8 cellular contexts compared by ENCODE assay signal in the genomic region with DNA sequence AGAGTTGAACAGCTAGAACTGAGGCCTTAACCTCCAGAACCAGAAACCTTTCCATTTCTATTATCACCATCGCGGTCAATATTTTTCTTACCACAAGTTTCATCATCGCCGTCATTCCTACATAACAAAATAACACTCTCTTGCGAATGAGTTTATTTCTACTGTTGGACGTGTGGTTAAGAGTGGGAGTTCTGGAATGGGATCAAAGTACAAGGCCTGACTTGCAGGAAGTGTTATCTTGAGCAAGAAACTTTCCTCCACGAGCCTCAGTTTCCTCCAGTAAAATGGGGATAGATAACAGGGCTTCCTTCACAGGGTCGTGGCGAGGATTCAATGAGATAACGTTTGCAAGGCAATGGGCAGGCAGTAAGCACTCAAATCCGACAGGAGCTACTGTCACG. TPM values are rescaled to one million over a fixed set of nuclear protein-coding genes. Genes with fewer than 3 reads are reported as not detected.
A peak's percentile ranks its signal among the peaks of the same experiment; 100 is the strongest.
DNase-seq lines count a peak whose midpoint lies in the region; ATAC-seq and TF ChIP-seq lines count a peak whose summit lies in the region.

No MANE protein-coding gene starts in this region.

- no peaks in the 10 kb centered on the region for H3K9me3 Mint-ChIP-seq in T-cell

- RAD21 ChIA-PET in HCT116 (lab: Charles Lee; ENCODE audit: low non-redundant PET in 1 of 2, low total read pairs in 2 of 2, uncharacterized antibody in 2 of 2, unreplicated experiment in 2 of 2) = no interaction called here

- H3K27me3 Mint-ChIP-seq in T-cell = no peaks in the 10 kb centered on the region

- TSS peak; percentile 51 for BruUV-seq in HCT116 (replicated peaks; lab: Mats Ljungman, UMichigan)

- H3K27me3 ChIP-seq in HCT116 (ENCODE audit: insufficient read depth, low read length) (no peaks in the 10 kb centered on the region), gastrocnemius medialis (no peaks in the 10 kb centered on the region)

- DNase-seq in HCT116 (ENCODE audit: low read depth, low spot score) (no peak), T-cell (no peak), fibroblast of the aortic adventitia (ENCODE audit: low read depth) (peak; percentile 76), gastrocnemius medialis (no peak), GM19240 (ENCODE audit: insufficient read length, low spot score) (no peak), GM13976 (ENCODE audit: low spot score) (no peak)

- ATAC-seq in HCT116 (no peak), T-cell (replicated peaks in 1 of 4) (no peak), gastrocnemius medialis (no peak), GM18520 (IDR thresholded peaks at IDR 0.05; ENCODE audit: unreplicated experiment) (no peak), GM21737 (IDR thresholded peaks at IDR 0.05; ENCODE audit: unreplicated experiment) (no peak)

- H3K9me2 ChIP-seq in HCT116 (ENCODE audit: insufficient read depth) = no peaks in the 10 kb centered on the region

- H3K9ac ChIP-seq in HCT116 (ENCODE audit: low read length) = peak overlapping the region; percentile 97

- H3K4me3 ChIP-seq in HCT116 (replicated peaks in 1 of 2; ENCODE audit: low read depth in 1 of 2, low read length in 2 of 2) = peak overlapping the region; percentile 75 to 85
- H3K4me3 ChIP-seq in fibroblast of the aortic adventitia (ENCODE audit: low read depth, low read length) = peak overlapping the region; percentile 99
- H3K4me3 ChIP-seq in gastrocnemius medialis = peak overlapping the region; percentile 90 to 100 (median 94)

- POLR2A ChIA-PET in HCT116 (lab: Charles Lee) (no interaction called here), T-cell (lab: Charles Lee) (interaction anchor here (0.8 to 1.1 kb wide), 1 partner anchor 58 kb away, joined by 4 to 5 read pairs; no protein-coding TSS in a partner anchor)

- no peaks in the 10 kb centered on the region; the same call in 1 of the 2 replicates for H4K20me1 ChIP-seq in HCT116 (ENCODE audit: insufficient read depth)

- intact Hi-C loops in HCT116 (cut with micrococcal nuclease) (loop anchor here (5.0 to 10.0 kb wide), 2 partner anchors 274 to 827 kb away; no protein-coding TSS in a partner anchor), gastrocnemius medialis (cut with DNase I; ENCODE audit: low total_unique reads) (loop anchor here (5.0 kb wide), 3 partner anchors 172 to 492 kb away; a partner anchor contains a TSS)

- CTCF ChIA-PET in HCT116 (lab: Charles Lee) = no interaction called here
- CTCF ChIA-PET in T-cell (lab: Charles Lee) = interaction anchor here (0.5 to 11.9 kb wide), 9 partner anchors 57 to 1871 kb away, joined by 3 to 140 read pairs (median 3); a partner anchor contains a TSS

- H3K4me1 ChIP-seq in HCT116 (ENCODE audit: control insufficient read depth in 1 of 2, insufficient read depth in 2 of 2, low read length in 2 of 2) (peaks cover 20 to 37% of the 10 kb centered on the region in 2 experiments), gastrocnemius medialis (peaks cover 62 to 64% of the 10 kb centered on the region in 2 donors)

- TF ChIP-seq POLR2A in HCT116 (IDR thresholded peaks at IDR 0.05; ENCODE audit: borderline replicate concordance, extremely low read depth, insufficient read depth, insufficient read length) (no peak), gastrocnemius medialis (IDR thresholded peaks at IDR 0.05) (no peak)

- in situ Hi-C loops in gastrocnemius medialis (cut with MboI; ENCODE audit: low sequenced_read_pairs in 4 of 4) = loop anchor here (5.0 to 25.0 kb wide), 5 partner anchors 57 to 534 kb away; a partner anchor contains a TSS
- in situ Hi-C loops in GM13976 (cut with MboI; ENCODE audit: low sequenced_read_pairs, unreplicated experiment) = loop anchor here (10.0 to 25.0 kb wide), 2 partner anchors 244 to 527 kb away; a partner anchor contains a TSS

- TF ChIP-seq RAD21 in HCT116 (IDR thresholded peaks at IDR 0.05; ENCODE audit: low read depth) = no peak

- TF ChIP-seq CTCF in HCT116 (IDR thresholded peaks at IDR 0.05 in 2 of 3, conservative IDR thresholded peaks at IDR 0.05 in 1 of 3; ENCODE audit: borderline replicate concordance in 1 of 3, insufficient read depth in 1 of 3, low read depth in 2 of 3, low read length in 2 of 3) (no peak), fibroblast of the aortic adventitia (IDR thresholded peaks at IDR 0.05; ENCODE audit: insufficient read depth, low read length) (no peak), gastrocnemius medialis (IDR thresholded peaks at IDR 0.05 in 4 of 5, conservative IDR thresholded peaks at IDR 0.05 in 1 of 5) (no peak), GM13976 (IDR thresholded peaks at IDR 0.05; ENCODE audit: borderline replicate concordance, control extremely low read depth, extremely low read depth, insufficient read depth, missing control alignments) (no peak)

- H3K36me3 ChIP-seq in HCT116 (ENCODE audit: control insufficient read depth in 1 of 2, insufficient read depth in 2 of 2, low read length in 2 of 2) (peaks cover 8 to 27% of the 10 kb centered on the region in 2 experiments; a peak in 3 of 4 replicates), gastrocnemius medialis (peaks cover 0 to 19% of the 10 kb centered on the region in 2 donors)

- H3K27ac ChIP-seq in HCT116 (ENCODE audit: low read depth, low read length) (peak overlapping the region; percentile 76), gastrocnemius medialis (peak overlapping the region; percentile 92 to 97 (median 96))

- H3K4me1 Mint-ChIP-seq in T-cell = peaks cover 53 to 75% (median 71%) of the 10 kb centered on the region in 3 donors

- H3K27ac Mint-ChIP-seq in T-cell = peak overlapping the region; percentile 99 to 100

- H3K4me3 Mint-ChIP-seq in T-cell = peak overlapping the region; percentile 98 to 100 (median 100)

- H3K36me3 Mint-ChIP-seq in T-cell = peaks cover 8% of the 10 kb centered on the region

- H3K4me2 ChIP-seq in HCT116 (ENCODE audit: low read length) = peak overlapping the region; percentile 93

- H3K9me3 ChIP-seq in HCT116 (ENCODE audit: control insufficient read depth in 1 of 2, insufficient read depth in 1 of 2, low read depth in 1 of 2, low read length in 2 of 2) (no peaks in the 10 kb centered on the region), gastrocnemius medialis (no peaks in the 10 kb centered on the region)

- H3K79me2 ChIP-seq in HCT116 (ENCODE audit: insufficient read depth, low read length) = peaks cover 80% of the 10 kb centered on the region

- no peak overlapping the region for H2AFZ ChIP-seq in HCT116 (ENCODE audit: low read depth, low read length, poor library complexity, severe bottlenecking)

TF ChIP-seq in HCT116, 20 proteins besides CTCF, POLR2A, EP300 and RAD21 (continues in another document):
- TF ChIP-seq SP1 (IDR thresholded peaks at IDR 0.05; ENCODE audit: low read depth) (no peak), ELF1 (IDR thresholded peaks at IDR 0.05; ENCODE audit: borderline replicate concordance, low read depth) (no peak), FOSL1 (IDR thresholded peaks at IDR 0.05; ENCODE audit: low read depth) (no peak), SIN3A (IDR thresholded peaks at IDR 0.05; ENCODE audit: low read depth) (no peak), JUND (IDR thresholded peaks at IDR 0.05) (no peak), CBX3 (IDR thresholded peaks at IDR 0.05; ENCODE audit: low read depth) (no peak)
- TF ChIP-seq, protein P1, sequence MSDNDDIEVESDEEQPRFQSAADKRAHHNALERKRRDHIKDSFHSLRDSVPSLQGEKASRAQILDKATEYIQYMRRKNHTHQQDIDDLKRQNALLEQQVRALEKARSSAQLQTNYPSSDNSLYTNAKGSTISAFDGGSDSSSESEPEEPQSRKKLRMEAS (IDR thresholded peaks at IDR 0.05) = no peak
- TF ChIP-seq, protein P2, sequence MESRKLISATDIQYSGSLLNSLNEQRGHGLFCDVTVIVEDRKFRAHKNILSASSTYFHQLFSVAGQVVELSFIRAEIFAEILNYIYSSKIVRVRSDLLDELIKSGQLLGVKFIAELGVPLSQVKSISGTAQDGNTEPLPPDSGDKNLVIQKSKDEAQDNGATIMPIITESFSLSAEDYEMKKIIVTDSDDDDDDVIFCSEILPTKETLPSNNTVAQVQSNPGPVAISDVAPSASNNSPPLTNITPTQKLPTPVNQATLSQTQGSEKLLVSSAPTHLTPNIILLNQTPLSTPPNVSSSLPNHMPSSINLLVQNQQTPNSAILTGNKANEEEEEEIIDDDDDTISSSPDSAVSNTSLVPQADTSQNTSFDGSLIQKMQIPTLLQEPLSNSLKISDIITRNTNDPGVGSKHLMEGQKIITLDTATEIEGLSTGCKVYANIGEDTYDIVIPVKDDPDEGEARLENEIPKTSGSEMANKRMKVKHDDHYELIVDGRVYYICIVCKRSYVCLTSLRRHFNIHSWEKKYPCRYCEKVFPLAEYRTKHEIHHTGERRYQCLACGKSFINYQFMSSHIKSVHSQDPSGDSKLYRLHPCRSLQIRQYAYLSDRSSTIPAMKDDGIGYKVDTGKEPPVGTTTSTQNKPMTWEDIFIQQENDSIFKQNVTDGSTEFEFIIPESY (IDR thresholded peaks at IDR 0.05; ENCODE audit: extremely low read depth, insufficient replicate concordance, low read length) = no peak
- TF ChIP-seq, protein P3, sequence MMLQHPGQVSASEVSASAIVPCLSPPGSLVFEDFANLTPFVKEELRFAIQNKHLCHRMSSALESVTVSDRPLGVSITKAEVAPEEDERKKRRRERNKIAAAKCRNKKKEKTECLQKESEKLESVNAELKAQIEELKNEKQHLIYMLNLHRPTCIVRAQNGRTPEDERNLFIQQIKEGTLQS (IDR thresholded peaks at IDR 0.05) = no peak

RNA-seq across cellular contexts. Expression of a gene that starts 0.7 kb away (rescaled TPM):
- total RNA-seq in HCT116 (2021; ENCODE audit: unreplicated experiment) (76.1 TPM), T-cell (100 to 1,000 TPM in 1 of 5 donors, 10 to 100 TPM in 4; 76.3 to 107 (median 84.9) TPM), fibroblast of the aortic adventitia (ENCODE audit: low replicate concordance) (46.6 and 105 TPM in 2 replicates), gastrocnemius medialis (10 to 100 TPM; 38.1 to 52.6 (median 51.3) TPM)
- polyA plus RNA-seq in HCT116 (2012) = 44.1 and 48.3 TPM in 2 replicates

RNA-seq across cellular contexts. Expression of a gene that starts 2.1 kb away (rescaled TPM):
- total RNA-seq in HCT116 (2021; ENCODE audit: unreplicated experiment) = 89.6 TPM
- 71.6 and 78.4 TPM in 2 replicates for polyA plus RNA-seq in HCT116 (2012)
- total RNA-seq in T-cell = 100 to 1,000 TPM; 108 to 190 (median 130) TPM
- 136 TPM in 2 replicates for total RNA-seq in fibroblast of the aortic adventitia (ENCODE audit: low replicate concordance)
- total RNA-seq in gastrocnemius medialis = 100 to 1,000 TPM; 232 to 337 (median 249) TPM

RNA-seq across cellular contexts. Expression of a gene that starts 37.6 kb away (rescaled TPM):
- total RNA-seq in HCT116 (2021; ENCODE audit: unreplicated experiment) (not detected), T-cell (1 to 10 TPM in 2 of 5 donors, under 1 TPM in 3; 0.13 to 3.9 (median 0.98) TPM), fibroblast of the aortic adventitia (ENCODE audit: low replicate concordance) (58.4 and 164 TPM in 2 replicates), gastrocnemius medialis (under 1 TPM in 1 of 4 donors, not detected in 3; 0.85 TPM)
- polyA plus RNA-seq in HCT116 (2012) = not detected in 2 replicates

RNA-seq across cellular contexts. Expression of a gene that starts 45.2 kb away (rescaled TPM):
- total RNA-seq in HCT116 (2021; ENCODE audit: unreplicated experiment) (5.1 TPM), T-cell (1 to 10 TPM; 5.0 to 9.3 (median 7.8) TPM), fibroblast of the aortic adventitia (ENCODE audit: low replicate concordance) (7.6 and 11.6 TPM in 2 replicates), gastrocnemius medialis (1 to 10 TPM; 3.1 to 4.6 (median 3.6) TPM)
- polyA plus RNA-seq in HCT116 (2012) = 3.5 and 6.4 TPM in 2 replicates

Comparison
In these comparisons a context has a peak if more than half of its experiments do, and no peak if none do; other contexts are left out.
1. RNA of a gene that starts 37.6 kb away (total RNA-seq): 58.4 to 164 TPM in fibroblast of the aortic adventitia; 0.13 to 3.9 TPM in T-cell, 0.85 TPM in gastrocnemius medialis and not detected in HCT116 (single experiment); every median in the first group is over 10 times any median in the second.
2. Peak in every context shown above with its lines, with median percentiles within 50 percentile points of each other: H3K4me3 ChIP-seq.